17 cellular contexts compared by ENCODE assay signal in the genomic region with DNA sequence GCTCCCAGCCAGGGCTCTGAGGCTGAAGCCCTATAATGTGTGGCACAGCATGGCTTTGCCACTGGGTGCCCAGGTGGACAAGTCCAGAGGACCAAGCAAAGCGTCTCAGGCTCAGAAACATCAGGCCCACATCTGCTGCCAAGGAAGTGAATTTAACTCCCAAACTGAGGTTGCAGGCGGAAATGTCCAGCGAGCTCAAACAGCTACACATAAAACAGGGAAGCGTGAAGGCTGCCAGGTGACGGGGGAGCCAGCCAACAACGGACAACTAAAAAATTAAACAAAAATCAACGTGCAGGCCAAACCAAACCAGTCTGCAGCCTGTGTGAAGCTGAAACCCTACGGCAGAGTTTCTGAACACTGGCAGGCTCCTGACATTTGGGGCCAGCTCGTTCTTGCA. TPM values are rescaled to one million over a fixed set of nuclear protein-coding genes. Genes with fewer than 3 reads are reported as not detected.
DNase-seq lines count a peak whose midpoint lies in the region; ATAC-seq and TF ChIP-seq lines count a peak whose summit lies in the region.
"Had no signal": no experiment of that assay in that cellular context is flagged by ENCODE, and none has a peak within 500 bp of the region (broad histone marks: within the 10 kb centered on the region; RNA-seq: fewer than 3 reads in every experiment).

No MANE protein-coding gene starts in this region.

- H3K4me3 ChIP-seq in breast epithelium (no peak overlapping the region), ascending aorta (peak overlapping the region in 1 of 2 donors; percentile 20), mesenchymal stem cell (ENCODE audit: insufficient read depth in 1 of 2, low read depth in 1 of 2, low read length in 2 of 2) (no peak overlapping the region), upper lobe of left lung (no peak overlapping the region), SK-N-SH (ENCODE audit: low read depth in 2 of 2, low read length in 1 of 2) (no peak overlapping the region)
- H3K4me3 ChIP-seq: lower lobe of right lung had no signal

- H2AFZ ChIP-seq in mesenchymal stem cell (ENCODE audit: low read depth, low read length) (no peak overlapping the region), SK-N-SH (ENCODE audit: low read depth) (no peak overlapping the region)

- H2BK120ac ChIP-seq in mesenchymal stem cell (ENCODE audit: low read depth, low read length), result no peak overlapping the region

- peaks cover 3 to 10% of the 10 kb centered on the region in 2 donors for H3K4me1 ChIP-seq in breast epithelium
- peaks cover 19 to 41% of the 10 kb centered on the region in 2 donors for H3K4me1 ChIP-seq in ascending aorta
- H3K4me1 ChIP-seq in mesenchymal stem cell (ENCODE audit: control insufficient read depth, insufficient read depth, low read depth, low read length), result peaks cover 43% of the 10 kb centered on the region
- H3K4me1 ChIP-seq in upper lobe of left lung, result peaks cover 37 to 72% (median 48%) of the 10 kb centered on the region in 4 donors
- H3K4me1 ChIP-seq in SK-N-SH (ENCODE audit: control insufficient read depth in 1 of 2, insufficient read depth in 2 of 2, low read depth in 1 of 2, low read length in 1 of 2), result peaks cover 7% of the 10 kb centered on the region in 2 experiments; a peak in 2 of 4 replicates

- peak overlapping the region; percentile 9 for H4K8ac ChIP-seq in mesenchymal stem cell (ENCODE audit: low read length)

- no TSS peak for BruUV-seq in MCF 10A (replicated peaks; lab: Mats Ljungman, UMichigan)

- peaks cover 46% of the 10 kb centered on the region for H3K79me2 ChIP-seq in SK-N-SH (ENCODE audit: insufficient read depth)

- peaks cover 16% of the 10 kb centered on the region for H3K36me3 Mint-ChIP-seq in MCF 10A (ENCODE audit: insufficient read depth, unreplicated experiment)
- H3K36me3 Mint-ChIP-seq: naive thymus-derived CD8-positive, alpha-beta T cell had no signal

- 91% methylated on average over 9 of the region's 9 CpGs for WGBS in mesenchymal stem cell
- 60 to 64% methylated on average over 8 to 9 of the region's 9 CpGs for WGBS in upper lobe of left lung, 2 donors
- WGBS in SK-N-SH (ENCODE audit: low lambda C conversion rate), result 92% methylated on average over 9 of the region's 9 CpGs

- H3K23ac ChIP-seq in mesenchymal stem cell (ENCODE audit: low read length in 2 of 2), result no peak overlapping the region

- no peak overlapping the region for H3K27ac Mint-ChIP-seq in MCF 10A (ENCODE audit: low read depth, unreplicated experiment)

- no peak overlapping the region for H2BK5ac ChIP-seq in mesenchymal stem cell (ENCODE audit: low read depth, low read length, poor library complexity, severe bottlenecking)

- no peaks in the 10 kb centered on the region for H3F3A ChIP-seq in SK-N-SH (replicated peaks; ENCODE audit: insufficient read depth)

- no peaks in the 10 kb centered on the region for H3K27me3 Mint-ChIP-seq in MCF 10A (ENCODE audit: insufficient read depth, unreplicated experiment)
- H3K27me3 Mint-ChIP-seq: activated B cell treated with CpG ODN at 0.5 μM for 24 hours; naive thymus-derived CD8-positive, alpha-beta T cell had no signal

- no peak overlapping the region for H4K91ac ChIP-seq in mesenchymal stem cell (ENCODE audit: low read length)

- no peak overlapping the region for H2AK5ac ChIP-seq in mesenchymal stem cell (ENCODE audit: low read length, severe bottlenecking)

- CTCF ChIA-PET in MCF 10A (lab: Yijun Ruan, JAX), result interaction anchor here (1.0 kb wide), 1 partner anchor 166 kb away, joined by 3 read pairs; no protein-coding TSS in a partner anchor
- CTCF ChIA-PET in SK-N-SH (lab: Yijun Ruan, JAX), result interaction anchor here (4.8 to 7.7 kb wide), 3 partner anchors 10 to 71 kb away, joined by 25 to 70 read pairs (median 59); no protein-coding TSS in a partner anchor

- no peaks in the 10 kb centered on the region for H3K9me3 Mint-ChIP-seq in MCF 10A (ENCODE audit: unreplicated experiment)
- H3K9me3 Mint-ChIP-seq: activated B cell treated with CpG ODN at 0.5 μM for 24 hours; naive thymus-derived CD8-positive, alpha-beta T cell had no signal

- H3K36me3 ChIP-seq in breast epithelium (no peaks in the 10 kb centered on the region), ascending aorta (no peaks in the 10 kb centered on the region), mesenchymal stem cell (ENCODE audit: control insufficient read depth in 1 of 2, insufficient read depth in 2 of 2, low read depth in 1 of 2, low read length in 2 of 2) (no peaks in the 10 kb centered on the region), upper lobe of left lung (no peaks in the 10 kb centered on the region), SK-N-SH (replicated peaks in 1 of 2; ENCODE audit: control insufficient read depth in 1 of 2, insufficient read depth in 2 of 2, low read length in 1 of 2) (no peaks in the 10 kb centered on the region)
- H3K36me3 ChIP-seq: lower lobe of right lung had no signal

- no peaks in the 10 kb centered on the region for H3K9me2 ChIP-seq in SK-N-SH

- intact Hi-C loops in breast epithelium (cut with DNase I; ENCODE audit: low total_unique reads), result no loop called here
- intact Hi-C loops in MCF 10A (cut with micrococcal nuclease), result no loop called here
- intact Hi-C loops in ascending aorta (cut with DNase I), result no loop called here

- H3K4me1 Mint-ChIP-seq in MCF 10A (ENCODE audit: insufficient read depth, unreplicated experiment), result peaks cover 16% of the 10 kb centered on the region

- TF ChIP-seq EP300 in upper lobe of left lung (IDR thresholded peaks at IDR 0.05) (no peak), SK-N-SH (IDR thresholded peaks at IDR 0.05; ENCODE audit: borderline replicate concordance in 1 of 2, low read depth in 1 of 2, low read length in 1 of 2) (no peak)

- POLR2A ChIA-PET in MCF 10A (lab: Yijun Ruan, JAX) (no interaction called here), SK-N-SH (lab: Yijun Ruan, JAX) (interaction anchor here (0.8 to 1.5 kb wide), 2 partner anchors 9 to 15 kb away, joined by 3 to 4 read pairs; no protein-coding TSS in a partner anchor)

- H3K4me2 ChIP-seq in mesenchymal stem cell (ENCODE audit: low read length, poor library complexity, severe bottlenecking) (no peak overlapping the region), SK-N-SH (no peak overlapping the region)

- no peak overlapping the region for H3K4ac ChIP-seq in mesenchymal stem cell (ENCODE audit: low read depth in 1 of 2, low read length in 2 of 2)

- no peak overlapping the region for H2BK15ac ChIP-seq in mesenchymal stem cell (ENCODE audit: low read depth, poor library complexity, severe bottlenecking)

- ATAC-seq in upper lobe of left lung (ENCODE audit: low FRiP score in 2 of 2) (no peak), GM21576 (IDR thresholded peaks at IDR 0.05; ENCODE audit: unreplicated experiment) (no peak)
- ATAC-seq: naive thymus-derived CD8-positive, alpha-beta T cell had no signal

- H3K14ac ChIP-seq in mesenchymal stem cell (ENCODE audit: low read length in 2 of 2), result no peak overlapping the region

- H3K9ac ChIP-seq in mesenchymal stem cell (ENCODE audit: low read length) (no peak overlapping the region), SK-N-SH (no peak overlapping the region)

- TF ChIP-seq POLR2A in breast epithelium (IDR thresholded peaks at IDR 0.05), result no peak
- TF ChIP-seq POLR2A in upper lobe of left lung (IDR thresholded peaks at IDR 0.05), result no peak

- TF ChIP-seq CTCF in breast epithelium (IDR thresholded peaks at IDR 0.05) (no peak), MCF 10A (IDR thresholded peaks at IDR 0.05; ENCODE audit: unreplicated experiment) (no peak), ascending aorta (IDR thresholded peaks at IDR 0.05) (no peak), upper lobe of left lung (IDR thresholded peaks at IDR 0.05) (no peak), SK-N-SH (IDR thresholded peaks at IDR 0.05) (no peak)

- peaks cover 18% of the 10 kb centered on the region for H3K79me1 ChIP-seq in mesenchymal stem cell (replicated peaks; ENCODE audit: low read length, poor library complexity, severe bottlenecking)

- H2BK12ac ChIP-seq in mesenchymal stem cell (ENCODE audit: low read length in 2 of 2), result no peak overlapping the region

- no peak overlapping the region for H3K18ac ChIP-seq in mesenchymal stem cell (ENCODE audit: low read depth in 1 of 2, low read length in 2 of 2)

- no peaks in the 10 kb centered on the region for H3K9me3 ChIP-seq in breast epithelium
- no peaks in the 10 kb centered on the region for H3K9me3 ChIP-seq in ascending aorta
- no peaks in the 10 kb centered on the region for H3K9me3 ChIP-seq in mesenchymal stem cell (ENCODE audit: control insufficient read depth, low read length)
- no peaks in the 10 kb centered on the region for H3K9me3 ChIP-seq in upper lobe of left lung
- no peaks in the 10 kb centered on the region for H3K9me3 ChIP-seq in SK-N-SH
- H3K9me3 ChIP-seq: lower lobe of right lung had no signal

- no peak for TF ChIP-seq RAD21 in SK-N-SH (IDR thresholded peaks at IDR 0.05; ENCODE audit: low read length)

- peaks cover 7% of the 10 kb centered on the region; the same call in 1 of the 2 replicates for H4K20me1 ChIP-seq in SK-N-SH (ENCODE audit: insufficient read depth)

- H3K27me3 ChIP-seq in breast epithelium (no peaks in the 10 kb centered on the region), ascending aorta (no peaks in the 10 kb centered on the region), mesenchymal stem cell (ENCODE audit: control insufficient read depth in 1 of 2, insufficient read depth in 1 of 2, low read length in 2 of 2) (no peaks in the 10 kb centered on the region), upper lobe of left lung (no peaks in the 10 kb centered on the region), SK-N-SH (ENCODE audit: insufficient read depth) (no peaks in the 10 kb centered on the region)

- no peak overlapping the region for H3K4me3 Mint-ChIP-seq in MCF 10A (ENCODE audit: unreplicated experiment)
- H3K4me3 Mint-ChIP-seq: activated B cell treated with CpG ODN at 0.5 μM for 24 hours had no signal

- H3K27ac ChIP-seq in breast epithelium, result peak overlapping the region; percentile 52 to 76
- H3K27ac ChIP-seq in ascending aorta, result peak overlapping the region; percentile 58 to 65
- no peak overlapping the region for H3K27ac ChIP-seq in mesenchymal stem cell (ENCODE audit: low read length, poor library complexity, severe bottlenecking)
- peak overlapping the region in 3 of 4 donors; percentile 45 to 88 (median 73) for H3K27ac ChIP-seq in upper lobe of left lung
- H3K27ac ChIP-seq in SK-N-SH (ENCODE audit: low read depth in 2 of 2, low read length in 1 of 2), result no peak overlapping the region
- H3K27ac ChIP-seq: lower lobe of right lung had no signal

- DNase-seq in breast epithelium (ENCODE audit: low spot score in 2 of 2) (peak in 1 of 2 donors; percentile 64), MCF 10A (ENCODE audit: unreplicated experiment) (no peak), ascending aorta (ENCODE audit: low spot score in 2 of 2) (no peak), mesenchymal stem cell (no peak), upper lobe of left lung (no peak), GM03348 (ENCODE audit: low spot score) (no peak), SK-N-SH (no peak)
- DNase-seq: activated B cell treated with CpG ODN at 0.5 μM for 24 hours; cortex of kidney; lower lobe of right lung; naive thymus-derived CD8-positive, alpha-beta T cell; NCI-H2029 treated with DMSO at 0.1 percent for 48 hours; NCI-H524 had no signal

RNA-seq across cellular contexts. Expression of a gene that starts 2.5 kb away (rescaled TPM):
- 1 to 10 TPM; 2.6 to 5.6 (median 3.7) TPM for total RNA-seq in breast epithelium
- 8.5 and 21.4 TPM in 2 replicates for total RNA-seq in MCF 10A (2022)
- not detected for total RNA-seq in ascending aorta
- polyA plus RNA-seq in mesenchymal stem cell (2013, experiment 1 of 2), result 20.4 TPM
- 21.2 TPM for polyA plus RNA-seq in mesenchymal stem cell (2013, experiment 2 of 2)
- total RNA-seq in upper lobe of left lung, result 10 to 100 TPM in 3 of 6 donors, 1 to 10 TPM in 3; 2.8 to 16.0 (median 9.0) TPM
- polyA plus RNA-seq in SK-N-SH (2012; rRNA removed), result 70.7 and 112 TPM in 2 replicates
- 42.3 and 61.2 TPM in 2 replicates for polyA plus RNA-seq in SK-N-SH (2012; cell fraction: cytosol; rRNA removed)
- 46.5 and 61.3 TPM in 2 replicates for polyA plus RNA-seq in SK-N-SH (2012; cell fraction: nucleus; rRNA removed)
- total RNA-seq: naive thymus-derived CD8-positive, alpha-beta T cell had no signal

RNA-seq across cellular contexts. Expression of a gene that starts 2.9 kb away (rescaled TPM):
- total RNA-seq in breast epithelium (10 to 100 TPM; 12.3 to 66.2 (median 65.2) TPM), MCF 10A (2022) (18.7 and 22.2 TPM in 2 replicates), ascending aorta (107 TPM), upper lobe of left lung (100 to 1,000 TPM in 1 of 6 donors, 10 to 100 TPM in 5; 30.5 to 265 (median 44.2) TPM)
- polyA plus RNA-seq in mesenchymal stem cell (2013, experiment 1 of 2), result 42.7 TPM
- polyA plus RNA-seq in mesenchymal stem cell (2013, experiment 2 of 2), result 42.4 TPM
- polyA plus RNA-seq in SK-N-SH (2012; rRNA removed), result 44.4 and 59.0 TPM in 2 replicates
- 41.9 and 50.3 TPM in 2 replicates for polyA plus RNA-seq in SK-N-SH (2012; cell fraction: cytosol; rRNA removed)
- polyA plus RNA-seq in SK-N-SH (2012; cell fraction: nucleus; rRNA removed), result 47.1 and 49.5 TPM in 2 replicates

RNA-seq across cellular contexts. Expression of a gene that starts 15.9 kb away (rescaled TPM):
- total RNA-seq in breast epithelium, result 10 to 100 TPM; 37.8 to 69.5 (median 64.2) TPM
- 52.2 and 54.2 TPM in 2 replicates for total RNA-seq in MCF 10A (2022)
- 115 TPM for total RNA-seq in ascending aorta
- polyA plus RNA-seq in mesenchymal stem cell (2013, experiment 1 of 2), result 42.5 TPM
- 43.7 TPM for polyA plus RNA-seq in mesenchymal stem cell (2013, experiment 2 of 2)
- total RNA-seq in upper lobe of left lung, result 100 to 1,000 TPM; 110 to 265 (median 179) TPM
- polyA plus RNA-seq in SK-N-SH (2012; rRNA removed), result 160 and 181 TPM in 2 replicates
- 76.9 and 109 TPM in 2 replicates for polyA plus RNA-seq in SK-N-SH (2012; cell fraction: cytosol; rRNA removed)
- 103 and 110 TPM in 2 replicates for polyA plus RNA-seq in SK-N-SH (2012; cell fraction: nucleus; rRNA removed)

RNA-seq across cellular contexts. Expression of a gene that starts 29.7 kb away (rescaled TPM):
- total RNA-seq in breast epithelium (1 to 10 TPM in 1 of 3 donors, under 1 TPM in 2; 0.29 to 1.9 (median 0.33) TPM), MCF 10A (2022) (24.6 and 45.6 TPM in 2 replicates), ascending aorta (0.11 TPM), upper lobe of left lung (1 to 10 TPM in 5 of 6 donors, not detected in 1; 1.4 to 6.4 (median 3.5) TPM)
- 8.4 TPM for polyA plus RNA-seq in mesenchymal stem cell (2013, experiment 1 of 2)
- 6.9 TPM for polyA plus RNA-seq in mesenchymal stem cell (2013, experiment 2 of 2)
- 23.5 and 31.4 TPM in 2 replicates for polyA plus RNA-seq in SK-N-SH (2012; rRNA removed)
- polyA plus RNA-seq in SK-N-SH (2012; cell fraction: cytosol; rRNA removed), result 25.8 and 29.6 TPM in 2 replicates
- polyA plus RNA-seq in SK-N-SH (2012; cell fraction: nucleus; rRNA removed), result 13.7 and 15.8 TPM in 2 replicates
- polyA plus RNA-seq: naive thymus-derived CD8-positive, alpha-beta T cell had no signal

RNA-seq across cellular contexts. Expression of a gene that starts 38.1 kb away (rescaled TPM):
- total RNA-seq in breast epithelium (not detected), MCF 10A (2022) (not detected in 2 replicates), ascending aorta (not detected), upper lobe of left lung (1 to 10 TPM in 1 of 6 donors, under 1 TPM in 2, not detected in 3; 0.46 to 1.1 (median 0.54) TPM)
- not detected for polyA plus RNA-seq in mesenchymal stem cell (2013, experiment 1 of 2)
- not detected for polyA plus RNA-seq in mesenchymal stem cell (2013, experiment 2 of 2)
- polyA plus RNA-seq in SK-N-SH (2012; rRNA removed), result not detected in 2 replicates
- polyA plus RNA-seq in SK-N-SH (2012; cell fraction: cytosol; rRNA removed), result not detected in 2 replicates
- polyA plus RNA-seq in SK-N-SH (2012; cell fraction: nucleus; rRNA removed), result not detected in 2 replicates
- total RNA-seq: lower lobe of right lung; renal cortical epithelial cell; RPMI7951; T-helper 1 cell treated with Interleukin-12 subunit alpha and Interleukin-12 subunit beta and Interleukin-4 antibody, amounts not matched to agents 30 ng/mL and 1 ng/mL, for 36 hours had no signal
- polyA plus RNA-seq: naive thymus-derived CD8-positive, alpha-beta T cell had no signal

Comparison
In these comparisons a context has a peak if more than half of its experiments do, and no peak if none do; other contexts are left out.
1. H3K27ac ChIP-seq: peak in breast epithelium (2 of 2), ascending aorta (2 of 2) and upper lobe of left lung (3 of 4); none in mesenchymal stem cell (single experiment) and SK-N-SH (0 of 2).